ENCODE assay signal across 8 cellular contexts in genomic region chr9:101791938-101792337, GRCh38. TPM values are rescaled to one million over a fixed set of nuclear protein-coding genes. Genes with fewer than 3 reads are reported as not detected.
DNase-seq lines count a peak whose midpoint lies in the region; ATAC-seq and TF ChIP-seq lines count a peak whose summit lies in the region.

No MANE protein-coding gene starts in this region.

- CTCF ChIA-PET in HEK293 (lab: Yijun Ruan, JAX), result interaction anchor here (0.6 to 1.5 kb wide), 7 partner anchors 9 to 595 kb away, joined by 3 to 6 read pairs (median 3); no protein-coding TSS in a partner anchor

- no peak overlapping the region for H3K27ac ChIP-seq in HEK293 (ENCODE audit: extremely low read depth, low read depth, low read length)
- H3K27ac ChIP-seq in coronary artery, result no peak overlapping the region

- H3K4me1 Mint-ChIP-seq in brain (no peaks in the 10 kb centered on the region), neural crest cell (no peaks in the 10 kb centered on the region)
- H3K4me1 Mint-ChIP-seq in stimulated activated memory B cell treated with anti-CD40 and anti-IgM and Interleukin-4, amounts not matched to agents 10 μg/mL and 1 μg/mL and 100 μg/mL, for 72 hours, result no peaks in the 10 kb centered on the region

- H3K36me3 Mint-ChIP-seq in brain, result no peaks in the 10 kb centered on the region
- H3K36me3 Mint-ChIP-seq in neural crest cell (ENCODE audit: low read depth), result no peaks in the 10 kb centered on the region
- H3K36me3 Mint-ChIP-seq in stimulated activated memory B cell treated with anti-CD40 and anti-IgM and Interleukin-4, amounts not matched to agents 10 μg/mL and 1 μg/mL and 100 μg/mL, for 72 hours, result no peaks in the 10 kb centered on the region

- no peaks in the 10 kb centered on the region for H3K36me3 ChIP-seq in HEK293 (ENCODE audit: control insufficient read depth in 2 of 2, insufficient read depth in 1 of 2, low read length in 2 of 2)

- DNase-seq in DMS53 treated with DMSO at 0.1 percent for 48 hours (lab: John Stamatoyannopoulos, UW; ENCODE audit: unreplicated experiment) (peak; percentile 1), NCI-H446 (lab: John Stamatoyannopoulos, UW) (peak; percentile 9 to 60), neural crest cell (ENCODE audit: low read depth, low spot score) (peak; percentile 64), coronary artery (ENCODE audit: low spot score) (no peak)

- no peak for ATAC-seq in stimulated activated memory B cell treated with anti-CD40 and anti-IgM and Interleukin-4, amounts not matched to agents 10 μg/mL and 1 μg/mL and 100 μg/mL, for 72 hours
- ATAC-seq in HG02884 (IDR thresholded peaks at IDR 0.05; ENCODE audit: unreplicated experiment), result no peak

- TF ChIP-seq CTCF in HEK293 (tag by site-specific recombination; IDR thresholded peaks at IDR 0.05) (peak; percentile 57; the same call in 1 of the 2 replicates), brain (conservative IDR thresholded peaks at IDR 0.05) (peak; percentile 63 to 80), neural crest cell (conservative IDR thresholded peaks at IDR 0.05) (peak; percentile 73), coronary artery (IDR thresholded peaks at IDR 0.05) (no peak)

- H3K4me3 ChIP-seq in HEK293 (ENCODE audit: low read depth, low read length), result no peak overlapping the region
- no peak overlapping the region for H3K4me3 ChIP-seq in coronary artery

- POLR2A ChIA-PET in HEK293 (lab: Yijun Ruan, JAX), result no interaction called here

- H3K27ac Mint-ChIP-seq in brain (no peak overlapping the region), neural crest cell (ENCODE audit: unreplicated experiment) (no peak overlapping the region)
- no peak overlapping the region for H3K27ac Mint-ChIP-seq in stimulated activated memory B cell treated with anti-CD40 and anti-IgM and Interleukin-4, amounts not matched to agents 10 μg/mL and 1 μg/mL and 100 μg/mL, for 72 hours

- no peaks in the 10 kb centered on the region for H3K27me3 Mint-ChIP-seq in brain
- H3K27me3 Mint-ChIP-seq in neural crest cell (ENCODE audit: low read depth), result peaks cover 33% of the 10 kb centered on the region
- no peaks in the 10 kb centered on the region for H3K27me3 Mint-ChIP-seq in stimulated activated memory B cell treated with anti-CD40 and anti-IgM and Interleukin-4, amounts not matched to agents 10 μg/mL and 1 μg/mL and 100 μg/mL, for 72 hours

- H3K4me3 Mint-ChIP-seq in brain (no peak overlapping the region), neural crest cell (no peak overlapping the region)
- H3K4me3 Mint-ChIP-seq in stimulated activated memory B cell treated with anti-CD40 and anti-IgM and Interleukin-4, amounts not matched to agents 10 μg/mL and 1 μg/mL and 100 μg/mL, for 72 hours, result no peak overlapping the region

- H3K9me3 ChIP-seq in HEK293 (ENCODE audit: control insufficient read depth, insufficient read depth, low read depth, low read length), result no peaks in the 10 kb centered on the region

- no peaks in the 10 kb centered on the region for H3K4me1 ChIP-seq in HEK293 (ENCODE audit: control insufficient read depth, insufficient read depth, low read length)

- H3K9me3 Mint-ChIP-seq in brain, result peaks cover 0 to 3% (median 0%) of the 10 kb centered on the region in 5 experiments
- H3K9me3 Mint-ChIP-seq in neural crest cell, result no peaks in the 10 kb centered on the region
- H3K9me3 Mint-ChIP-seq in stimulated activated memory B cell treated with anti-CD40 and anti-IgM and Interleukin-4, amounts not matched to agents 10 μg/mL and 1 μg/mL and 100 μg/mL, for 72 hours, result no peaks in the 10 kb centered on the region

TF ChIP-seq in HEK293, 187 proteins besides CTCF, POLR2A, EP300 and RAD21:
- TF ChIP-seq ZEB2 (tag by site-specific recombination; IDR thresholded peaks at IDR 0.05), result no peak
- TF ChIP-seq ZNF654 (tag by site-specific recombination; IDR thresholded peaks at IDR 0.05; ENCODE audit: low read depth), result peak; percentile 64
- no peak for TF ChIP-seq ZNF132 (tag by site-specific recombination; IDR thresholded peaks at IDR 0.05; ENCODE audit: borderline replicate concordance)
- no peak for TF ChIP-seq ZSCAN30 (tag by site-specific recombination; IDR thresholded peaks at IDR 0.05)

RNA-seq across cellular contexts. Expression of gene GRIN3A, which starts 53.5 kb away (rescaled TPM):
- 0.22 TPM for polyA plus RNA-seq in brain (ENCODE audit: insufficient read depth, low read depth, low replicate concordance)
- total RNA-seq in neural crest cell, result 0.20 and 0.35 TPM in 2 replicates
